Comparison of ENCODE assay signal across 12 cellular contexts in genomic region chr5:141649972-141650371, GRCh38. TPM values are rescaled to one million over a fixed set of nuclear protein-coding genes. Genes with fewer than 3 reads are reported as not detected.
DNase-seq lines count a peak whose midpoint lies in the region; ATAC-seq and TF ChIP-seq lines count a peak whose summit lies in the region.
"Had no signal": no experiment of that assay in that cellular context is flagged by ENCODE, and none has a peak within 500 bp of the region (broad histone marks: within the 10 kb centered on the region; RNA-seq: fewer than 3 reads in every experiment).

No MANE protein-coding gene starts in this region.

- H3K4me1 ChIP-seq in OCI-LY7 (ENCODE audit: insufficient read depth, low read length, poor library complexity, severe bottlenecking) (peaks cover 13% of the 10 kb centered on the region), skeletal muscle satellite cell (ENCODE audit: control insufficient read depth, insufficient read depth, low read length) (peaks cover 19% of the 10 kb centered on the region), adrenal gland (replicated peaks in 1 of 2) (peaks cover 0 to 4% of the 10 kb centered on the region in 2 donors)

- peaks cover 2% of the 10 kb centered on the region in 2 donors for H3K36me3 Mint-ChIP-seq in activated T-cell treated with anti-CD3 and anti-CD28 coated beads, Interleukin-2, amount 50 U/mL, for 72 hours (ENCODE audit: insufficient read depth in 2 of 2)

- H3K9me3 Mint-ChIP-seq in activated T-cell treated with anti-CD3 and anti-CD28 coated beads, Interleukin-2, amount 50 U/mL, for 72 hours = no peaks in the 10 kb centered on the region
- H3K9me3 Mint-ChIP-seq: dendritic cell treated with granulocyte-macrophage colony-stimulating factor and Interleukin-4, amounts not matched to agents 40 ng/mL and 50 ng/mL, for 4 days had no signal

- H3K27ac ChIP-seq in OCI-LY7 (ENCODE audit: low read depth, low read length, poor library complexity, severe bottlenecking) (no peak overlapping the region), coronary artery (no peak overlapping the region), adrenal gland (no peak overlapping the region)

- peak overlapping the region; percentile 82 for H3K27ac Mint-ChIP-seq in activated T-cell treated with anti-CD3 and anti-CD28 coated beads, Interleukin-2, amount 50 U/mL, for 72 hours

- no peak for DNase-seq in activated T-cell treated with anti-CD3 and anti-CD28 coated beads, Interleukin-2, amount 50 U/mL, for 72 hours
- DNase-seq in activated T-cell treated with anti-CD3 and anti-CD28 coated beads for 4 hours (no peak), OCI-LY7 (ENCODE audit: low spot score) (no peak), coronary artery (ENCODE audit: low spot score) (no peak), NCI-H748 treated with DMSO at 0.1 percent for 48 hours (lab: John Stamatoyannopoulos, UW) (no peak), adrenal gland (no peak), amniotic stem cell (lab: John Stamatoyannopoulos, UW) (no peak)
- DNase-seq: activated CD4-positive, alpha-beta T cell treated with anti-CD3 and anti-CD28 coated beads for 48 hours; NCI-H2171 treated with DMSO at 0.1 percent for 48 hours; stimulated activated CD8-positive, alpha-beta memory T cell treated with anti-CD3 and anti-CD28 coated beads, Interleukin-4, amount 100 ng/mL, for 48 hours had no signal

- H3K27me3 ChIP-seq in skeletal muscle satellite cell (ENCODE audit: control insufficient read depth, insufficient read depth, low read length) = no peaks in the 10 kb centered on the region
- H3K27me3 ChIP-seq in adrenal gland = no peaks in the 10 kb centered on the region

- H3K9me2 ChIP-seq in OCI-LY7 (ENCODE audit: insufficient read depth, low read length) = no peaks in the 10 kb centered on the region

- peaks cover 7% of the 10 kb centered on the region; the same call in 1 of the 2 replicates for H3K36me3 ChIP-seq in OCI-LY7 (ENCODE audit: insufficient read depth, low read length)
- peaks cover 25% of the 10 kb centered on the region for H3K36me3 ChIP-seq in skeletal muscle satellite cell (ENCODE audit: insufficient read depth, low read length)
- peaks cover 0 to 9% of the 10 kb centered on the region in 2 donors for H3K36me3 ChIP-seq in adrenal gland (replicated peaks in 1 of 2)

- H3K27me3 Mint-ChIP-seq in activated T-cell treated with anti-CD3 and anti-CD28 coated beads, Interleukin-2, amount 50 U/mL, for 72 hours (ENCODE audit: low read depth) = no peaks in the 10 kb centered on the region

- intact Hi-C loops in OCI-LY7 (cut with micrococcal nuclease; ENCODE audit: unreplicated experiment) = no loop called here
- intact Hi-C loops in adrenal gland (cut with DNase I) = no loop called here

- H4K20me1 ChIP-seq in OCI-LY7 (ENCODE audit: insufficient read depth, low read length) = no peaks in the 10 kb centered on the region

- BruUV-seq in OCI-LY7 (replicated peaks; lab: Mats Ljungman, UMichigan) = no TSS peak

- H3K4me1 Mint-ChIP-seq in activated T-cell treated with anti-CD3 and anti-CD28 coated beads, Interleukin-2, amount 50 U/mL, for 72 hours (ENCODE audit: low read depth) = peaks cover 24% of the 10 kb centered on the region

- no peaks in the 10 kb centered on the region for H3K79me2 ChIP-seq in OCI-LY7 (ENCODE audit: insufficient read depth, low read depth, low read length)

- ATAC-seq in activated T-cell treated with anti-CD3 and anti-CD28 coated beads, Interleukin-2, amount 50 U/mL, for 72 hours (replicated peaks in 1 of 2) = no peak

- H3K4me3 Mint-ChIP-seq in activated T-cell treated with anti-CD3 and anti-CD28 coated beads, Interleukin-2, amount 50 U/mL, for 72 hours = peak overlapping the region; percentile 96 to 98

- TF ChIP-seq CTCF in OCI-LY7 (conservative IDR thresholded peaks at IDR 0.05; ENCODE audit: low read length) (no peak), coronary artery (IDR thresholded peaks at IDR 0.05) (no peak), adrenal gland (IDR thresholded peaks at IDR 0.05) (no peak)

- no peak overlapping the region for H3K4me3 ChIP-seq in OCI-LY7 (ENCODE audit: low read depth, low read length, poor library complexity, severe bottlenecking)
- peak overlapping the region; percentile 85 for H3K4me3 ChIP-seq in coronary artery
- H3K4me3 ChIP-seq in skeletal muscle satellite cell (ENCODE audit: low read length) = no peak overlapping the region
- no peak overlapping the region for H3K4me3 ChIP-seq in adrenal gland

- peak overlapping the region; percentile 97 for H3K4me2 ChIP-seq in OCI-LY7 (ENCODE audit: low read length)
- H3K4me2 ChIP-seq in skeletal muscle satellite cell (ENCODE audit: low read length) = peak overlapping the region; percentile 90

- H2AFZ ChIP-seq in OCI-LY7 (ENCODE audit: low read length) = no peak overlapping the region

- POLR2A ChIA-PET in OCI-LY7 (lab: Charles Lee) = no interaction called here

- CTCF ChIA-PET in OCI-LY7 (lab: Charles Lee; ENCODE audit: unreplicated experiment) = no interaction called here

- no peak overlapping the region for H3K9ac ChIP-seq in skeletal muscle satellite cell (ENCODE audit: low read depth, low read length)

- H3K9me3 ChIP-seq in OCI-LY7 (ENCODE audit: low read length) (no peaks in the 10 kb centered on the region), skeletal muscle satellite cell (replicated peaks; ENCODE audit: low read length) (no peaks in the 10 kb centered on the region), adrenal gland (replicated peaks in 1 of 3) (no peaks in the 10 kb centered on the region)

- no peak for TF ChIP-seq POLR2A in adrenal gland (IDR thresholded peaks at IDR 0.05)

RNA-seq across cellular contexts. Expression of gene FCHSD1, which starts 1.2 kb away (rescaled TPM):
- total RNA-seq in activated T-cell treated with anti-CD3 and anti-CD28 coated beads, Interleukin-2, amount 50 U/mL, for 72 hours = 10 to 100 TPM; 54.1 to 61.1 TPM
- total RNA-seq in OCI-LY7 (2014; rRNA removed; shearing (Covaris generic)) = 31.9 and 49.0 TPM in 2 replicates
- total RNA-seq in OCI-LY7 (2022) (55.3 and 60.8 TPM in 2 replicates), adrenal gland (10 to 100 TPM in 6 of 8 donors, 1 to 10 TPM in 2; 5.0 to 29.1 (median 16.9) TPM)
- 14.2 and 15.7 TPM in 2 replicates for total RNA-seq in skeletal muscle satellite cell (2012; rRNA removed)
- 10 to 100 TPM in 2 of 3 donors, 1 to 10 TPM in 1; 3.7 to 53.9 (median 23.6) TPM for polyA plus RNA-seq in adrenal gland

RNA-seq across cellular contexts. Expression of gene RELL2, which starts 13.2 kb away (rescaled TPM):
- total RNA-seq in activated T-cell treated with anti-CD3 and anti-CD28 coated beads, Interleukin-2, amount 50 U/mL, for 72 hours = 10 to 100 TPM; 14.6 to 19.5 TPM
- 28.0 and 29.8 TPM in 2 replicates for total RNA-seq in OCI-LY7 (2014; rRNA removed; shearing (Covaris generic))
- total RNA-seq in OCI-LY7 (2022) (37.9 and 43.1 TPM in 2 replicates), adrenal gland (10 to 100 TPM in 2 of 8 donors, 1 to 10 TPM in 6; 5.4 to 13.2 (median 7.7) TPM)
- 5.7 and 6.8 TPM in 2 replicates for total RNA-seq in skeletal muscle satellite cell (2012; rRNA removed)
- polyA plus RNA-seq in adrenal gland = 10 to 100 TPM in 2 of 3 donors, 1 to 10 TPM in 1; 2.3 to 37.6 (median 17.4) TPM

RNA-seq across cellular contexts. Expression of gene HDAC3, which starts 13.3 kb away (rescaled TPM):
- total RNA-seq in activated T-cell treated with anti-CD3 and anti-CD28 coated beads, Interleukin-2, amount 50 U/mL, for 72 hours = 10 to 100 TPM; 64.1 to 69.2 TPM
- total RNA-seq in OCI-LY7 (2014; rRNA removed; shearing (Covaris generic)) = 78.8 and 85.4 TPM in 2 replicates
- total RNA-seq in OCI-LY7 (2022) (83.6 and 85.3 TPM in 2 replicates), adrenal gland (100 to 1,000 TPM in 1 of 8 donors, 10 to 100 TPM in 7; 53.1 to 101 (median 79.3) TPM)
- 35.7 and 49.6 TPM in 2 replicates for total RNA-seq in skeletal muscle satellite cell (2012; rRNA removed)
- 10 to 100 TPM; 68.7 to 92.3 (median 84.9) TPM for polyA plus RNA-seq in adrenal gland

RNA-seq across cellular contexts. Expression of gene DIAPH1, which starts 31.2 kb away (rescaled TPM):
- 100 to 1,000 TPM; 162 to 165 TPM for total RNA-seq in activated T-cell treated with anti-CD3 and anti-CD28 coated beads, Interleukin-2, amount 50 U/mL, for 72 hours
- total RNA-seq in OCI-LY7 (2014; rRNA removed; shearing (Covaris generic)) = 64.9 and 78.8 TPM in 2 replicates
- 143 and 174 TPM in 2 replicates for total RNA-seq in OCI-LY7 (2022)
- total RNA-seq in skeletal muscle satellite cell (2012; rRNA removed) = 22.9 and 25.9 TPM in 2 replicates
- 10 to 100 TPM; 44.2 to 91.2 (median 59.0) TPM for total RNA-seq in adrenal gland
- 10 to 100 TPM; 30.4 to 35.3 (median 35.0) TPM for polyA plus RNA-seq in adrenal gland

RNA-seq across cellular contexts. Expression of gene ARAP3, which starts 32.1 kb away (rescaled TPM):
- total RNA-seq in activated T-cell treated with anti-CD3 and anti-CD28 coated beads, Interleukin-2, amount 50 U/mL, for 72 hours = 1 to 10 TPM; 3.2 to 4.1 TPM
- total RNA-seq in OCI-LY7 (2014; rRNA removed; shearing (Covaris generic)) = not detected in 2 replicates
- not detected in 2 replicates for total RNA-seq in OCI-LY7 (2022)
- 1.5 and 2.0 TPM in 2 replicates for total RNA-seq in skeletal muscle satellite cell (2012; rRNA removed)
- total RNA-seq in adrenal gland = 10 to 100 TPM in 5 of 8 donors, 1 to 10 TPM in 3; 6.5 to 16.1 (median 10.7) TPM
- polyA plus RNA-seq in adrenal gland = 10 to 100 TPM in 2 of 3 donors, 1 to 10 TPM in 1; 4.4 to 38.6 (median 21.7) TPM
